16 cellular contexts compared by ENCODE assay signal in the genomic region with DNA sequence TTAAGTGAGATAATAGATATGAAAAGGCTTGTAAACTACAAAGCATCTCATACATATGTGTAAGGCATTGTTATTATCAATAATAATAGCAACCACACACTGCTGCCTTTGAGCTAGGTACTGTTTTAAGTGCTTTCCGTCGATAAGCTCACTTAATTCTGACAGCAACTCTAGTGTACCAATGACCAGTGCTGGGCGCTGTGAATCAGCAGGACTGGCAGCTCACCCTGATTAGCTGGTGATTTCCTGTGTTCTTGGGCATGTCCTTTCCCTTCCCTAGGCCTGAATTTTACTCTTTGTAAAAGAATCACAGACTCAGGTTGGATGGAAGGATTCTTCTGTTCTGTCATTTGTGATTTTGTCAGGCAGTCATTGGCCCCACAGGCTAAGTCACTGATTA.
"Had no signal": no experiment of that assay in that cellular context is flagged by ENCODE, and none has a peak within 500 bp of the region (broad histone marks: within the 10 kb centered on the region; RNA-seq: fewer than 3 reads in every experiment).

No MANE protein-coding gene starts in this region.

- H3K36me3 ChIP-seq: heart left ventricle, pancreas, tibial nerve had no signal

- H3K9me3 Mint-ChIP-seq: activated CD4-positive, alpha-beta T cell treated with anti-CD3 and anti-CD28 coated beads, Interleukin-2, amount 10 ng/mL, durations not matched to agents 24 days and 14 days; activated T-helper 17 cell treated with anti-CD3 and anti-CD28 coated beads, Interleukin-2, amount 50 U/mL, for 72 hours had no signal

- H3K27ac Mint-ChIP-seq: activated CD4-positive, alpha-beta T cell treated with anti-CD3 and anti-CD28 coated beads, Interleukin-2, amount 10 ng/mL, durations not matched to agents 24 days and 14 days; activated naive CD4-positive, alpha-beta T cell treated with anti-CD3 and anti-CD28 coated beads, Interleukin-2, amount 10 ng/mL, durations not matched to agents 7 days and 5 days had no signal

- DNase-seq: activated CD4-positive, alpha-beta T cell treated with anti-CD3 and anti-CD28 coated beads, Interleukin-2, amount 10 ng/mL, durations not matched to agents 24 days and 14 days; activated naive CD4-positive, alpha-beta T cell treated with anti-CD3 and anti-CD28 coated beads, Interleukin-2, amount 10 ng/mL, durations not matched to agents 7 days and 5 days; activated T-cell treated with anti-CD3 and anti-CD28 coated beads for 4 hours; amniotic stem cell; body of pancreas; central memory CD4-positive, alpha-beta T cell; cortex of kidney; effector memory CD4-positive, alpha-beta T cell; heart left ventricle; pancreas; retina; SK-N-SH; T-helper 1 cell had no signal

- H3K27me3 ChIP-seq: body of pancreas, heart left ventricle, pancreas, tibial nerve had no signal

- H3K4me1 Mint-ChIP-seq: activated naive CD4-positive, alpha-beta T cell treated with anti-CD3 and anti-CD28 coated beads, Interleukin-2, amount 10 ng/mL, durations not matched to agents 7 days and 5 days had no signal

- H3K4me3 Mint-ChIP-seq: activated CD4-positive, alpha-beta T cell treated with anti-CD3 and anti-CD28 coated beads, Interleukin-2, amount 10 ng/mL, durations not matched to agents 24 days and 14 days; activated naive CD4-positive, alpha-beta T cell treated with anti-CD3 and anti-CD28 coated beads, Interleukin-2, amount 10 ng/mL, durations not matched to agents 7 days and 5 days; activated T-helper 17 cell treated with anti-CD3 and anti-CD28 coated beads, Interleukin-2, amount 50 U/mL, for 72 hours had no signal

- H3K27ac ChIP-seq: body of pancreas, tibial nerve had no signal

- H3K9me3 ChIP-seq: body of pancreas, pancreas, SK-N-SH, tibial nerve had no signal

- H3K27me3 Mint-ChIP-seq: activated CD4-positive, alpha-beta T cell treated with anti-CD3 and anti-CD28 coated beads, Interleukin-2, amount 10 ng/mL, durations not matched to agents 24 days and 14 days; activated naive CD4-positive, alpha-beta T cell treated with anti-CD3 and anti-CD28 coated beads, Interleukin-2, amount 10 ng/mL, durations not matched to agents 7 days and 5 days; activated T-helper 17 cell treated with anti-CD3 and anti-CD28 coated beads, Interleukin-2, amount 50 U/mL, for 72 hours had no signal

- ATAC-seq: body of pancreas, pancreas had no signal

- H3K4me3 ChIP-seq: body of pancreas, heart left ventricle, pancreas, skin epidermis, tibial nerve had no signal
